Comparison of ENCODE assay signal across 8 cellular contexts in genomic region chr5:164798110-164798509, GRCh38.
"Had no signal": no experiment of that assay in that cellular context is flagged by ENCODE, and none has a peak within 500 bp of the region (broad histone marks: within the 10 kb centered on the region; RNA-seq: fewer than 3 reads in every experiment).

No MANE protein-coding gene starts in this region.

- H3K27ac Mint-ChIP-seq: IgD-negative memory B cell had no signal

- H3K36me3 Mint-ChIP-seq: IgD-negative memory B cell had no signal

- H3K4me3 Mint-ChIP-seq: IgD-negative memory B cell had no signal

- H3K27ac ChIP-seq: HL-60, KMS-11 had no signal

- DNase-seq: IMR-90, KBM-7, KG1 had no signal

- ATAC-seq: HepG2, K562 had no signal

- H3K4me3 ChIP-seq: K562 had no signal

- H3K4me1 Mint-ChIP-seq: IgD-negative memory B cell had no signal

- H3K9ac ChIP-seq: KMS-11 had no signal

- H3K27me3 Mint-ChIP-seq: IgD-negative memory B cell had no signal

- H3K4me2 ChIP-seq: KMS-11 had no signal
